Comparison of ENCODE assay signal across 8 cellular contexts in the genomic region with DNA sequence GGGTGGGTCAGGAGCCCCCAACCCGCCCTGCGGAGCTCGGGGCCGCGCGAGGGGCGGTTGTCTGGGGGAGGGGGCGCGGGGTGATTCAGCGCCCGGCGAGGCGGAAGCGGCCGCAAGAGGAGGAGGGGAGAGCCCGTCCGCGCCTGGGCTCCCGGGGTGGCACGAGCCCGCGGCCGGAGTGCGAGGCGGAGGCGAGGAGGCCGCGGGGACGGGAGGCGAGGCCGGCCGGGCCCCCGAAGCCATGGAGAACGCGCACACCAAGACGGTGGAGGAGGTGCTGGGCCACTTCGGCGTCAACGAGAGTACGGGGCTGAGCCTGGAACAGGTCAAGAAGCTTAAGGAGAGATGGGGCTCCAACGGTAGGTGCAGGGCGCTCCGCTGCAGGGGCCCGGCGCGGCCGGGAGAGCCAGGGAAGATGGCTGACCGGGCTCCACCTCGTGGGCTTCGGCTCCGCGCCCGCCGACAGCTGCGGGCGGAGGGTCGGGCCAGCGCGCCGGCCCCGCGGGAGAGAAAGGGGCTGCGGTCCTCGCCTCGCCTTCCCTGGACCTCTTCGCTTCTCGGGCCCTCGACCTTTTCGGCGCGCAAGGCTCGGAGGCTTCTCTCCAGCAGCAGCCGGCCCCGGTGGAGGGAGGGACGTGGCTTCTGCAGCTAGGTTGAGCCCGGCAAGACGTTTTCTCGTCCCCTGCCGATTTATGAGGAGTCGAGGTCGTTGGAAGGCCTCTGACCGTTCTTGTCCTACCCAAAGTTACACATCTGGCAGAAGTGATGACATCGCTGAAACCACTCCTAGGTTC. TPM values are rescaled to one million over a fixed set of nuclear protein-coding genes. Genes with fewer than 3 reads are reported as not detected.
DNase-seq lines count a peak whose midpoint lies in the region; ATAC-seq, FAIRE-seq and TF ChIP-seq lines count a peak whose summit lies in the region.

No MANE protein-coding gene starts in this region.

- H3K4me3 ChIP-seq in HUES6 (ENCODE audit: low read depth, low read length) (peak overlapping the region; percentile 96), astrocyte (ENCODE audit: insufficient read depth, low read depth, low read length) (peak overlapping the region; percentile 87), iPS DF 6.9 (ENCODE audit: low read length) (peak overlapping the region; percentile 77), skeletal muscle satellite cell (ENCODE audit: low read length) (peak overlapping the region; percentile 83)

- peaks cover 52% of the 10 kb centered on the region for H4K20me1 ChIP-seq in astrocyte (ENCODE audit: insufficient read depth, low read length)

- peak overlapping the region; percentile 92 for H3K27ac ChIP-seq in HUES6 (ENCODE audit: low read depth, low read length)
- H3K27ac ChIP-seq in astrocyte (ENCODE audit: low read depth, low read length): peak overlapping the region; percentile 88
- no peak overlapping the region for H3K27ac ChIP-seq in iPS DF 6.9 (ENCODE audit: low read length)

- peak; percentile 37 for ATAC-seq in GM21423 (IDR thresholded peaks at IDR 0.05; ENCODE audit: unreplicated experiment)

- H3K4me2 ChIP-seq in astrocyte (ENCODE audit: low read length) (peak overlapping the region; percentile 91), skeletal muscle satellite cell (ENCODE audit: low read length) (peak overlapping the region; percentile 97)

- H3K9me3 Mint-ChIP-seq in astrocyte (ENCODE audit: unreplicated experiment): peaks cover 1% of the 10 kb centered on the region

- H2AFZ ChIP-seq in astrocyte (ENCODE audit: low read depth, low read length): peak overlapping the region; percentile 7

- peaks cover 6% of the 10 kb centered on the region for H3K36me3 Mint-ChIP-seq in astrocyte (ENCODE audit: low read depth, unreplicated experiment)

- peaks cover 54% of the 10 kb centered on the region for H3K79me2 ChIP-seq in astrocyte (ENCODE audit: insufficient read depth, low read length)

- peaks cover 29% of the 10 kb centered on the region for H3K4me1 Mint-ChIP-seq in astrocyte (ENCODE audit: low read depth, unreplicated experiment)

- 0 out of 2 replicates have a peak, but pooled peaks cover 5% of the 10 kb centered on the region for H3K27me3 ChIP-seq in HUES6 (ENCODE audit: control insufficient read depth, insufficient read depth, low read length)
- H3K27me3 ChIP-seq in astrocyte (ENCODE audit: insufficient read depth, low read length): no peaks in the 10 kb centered on the region
- H3K27me3 ChIP-seq in iPS DF 6.9 (ENCODE audit: control insufficient read depth, insufficient read depth, low read length): no peaks in the 10 kb centered on the region
- no peaks in the 10 kb centered on the region for H3K27me3 ChIP-seq in skeletal muscle satellite cell (ENCODE audit: control insufficient read depth, insufficient read depth, low read length)

- peaks cover 42% of the 10 kb centered on the region for H3K36me3 ChIP-seq in HUES6 (ENCODE audit: control insufficient read depth, insufficient read depth, low read length)
- peaks cover 19% of the 10 kb centered on the region for H3K36me3 ChIP-seq in astrocyte (ENCODE audit: insufficient read depth, low read length)
- H3K36me3 ChIP-seq in iPS DF 6.9 (ENCODE audit: control insufficient read depth, insufficient read depth, low read length): no peaks in the 10 kb centered on the region
- H3K36me3 ChIP-seq in skeletal muscle satellite cell (ENCODE audit: insufficient read depth, low read length): peaks cover 35% of the 10 kb centered on the region

- H3K9me3 ChIP-seq in HUES6 (ENCODE audit: control insufficient read depth, insufficient read depth, low read depth, low read length) (no peaks in the 10 kb centered on the region), astrocyte (ENCODE audit: insufficient read depth, low read depth, low read length) (no peaks in the 10 kb centered on the region), iPS DF 6.9 (ENCODE audit: control insufficient read depth, insufficient read depth, low read length) (no peaks in the 10 kb centered on the region), skeletal muscle satellite cell (replicated peaks; ENCODE audit: low read length) (no peaks in the 10 kb centered on the region)

- no peaks in the 10 kb centered on the region for H3K27me3 Mint-ChIP-seq in astrocyte (ENCODE audit: low read depth, unreplicated experiment)

- DNase-seq in ELF-1 (ENCODE audit: low read depth, low spot score): peak; percentile 61
- DNase-seq in T-helper 2 cell: peak; percentile 8 to 61 (median 11)
- no peak for DNase-seq in astrocyte (ENCODE audit: low read depth)
- no peak for DNase-seq in iPS DF 6.9 (ENCODE audit: low read depth, low spot score)
- no peak for DNase-seq in D721Med (ENCODE audit: insufficient read length, low spot score)

- TF ChIP-seq CTCF in astrocyte (IDR thresholded peaks at IDR 0.05; ENCODE audit: insufficient read depth, low read depth, low read length) (no peak), D721Med (IDR thresholded peaks at IDR 0.05; ENCODE audit: insufficient read depth, missing control alignments) (no peak)

- peak overlapping the region; percentile 91 for H3K4me3 Mint-ChIP-seq in astrocyte (ENCODE audit: unreplicated experiment)

- WGBS in iPS DF 6.9 (ENCODE audit: insufficient coverage, insufficient read length): no CpG with 5 or more reads among the region's 83 CpGs

- H3K9ac ChIP-seq in HUES6 (ENCODE audit: low read length): peak overlapping the region; percentile 99
- peak overlapping the region; percentile 93 for H3K9ac ChIP-seq in astrocyte (ENCODE audit: low read length)
- peak overlapping the region; percentile 95 for H3K9ac ChIP-seq in skeletal muscle satellite cell (ENCODE audit: low read depth, low read length)

- FAIRE-seq in astrocyte (lab: Jason Lieb, UNC) (no peak), D721Med (lab: Jason Lieb, UNC) (no peak)

- peak overlapping the region; percentile 87 for H3K27ac Mint-ChIP-seq in astrocyte (ENCODE audit: unreplicated experiment)

- H3K4me1 ChIP-seq in HUES6 (ENCODE audit: control insufficient read depth, insufficient read depth, low read length): peaks cover 22% of the 10 kb centered on the region
- H3K4me1 ChIP-seq in astrocyte (ENCODE audit: insufficient read depth, low read length): peaks cover 22% of the 10 kb centered on the region
- H3K4me1 ChIP-seq in iPS DF 6.9 (ENCODE audit: control insufficient read depth, insufficient read depth, low read length): peaks cover 4% of the 10 kb centered on the region; the same call in 1 of the 2 replicates
- peaks cover 42% of the 10 kb centered on the region for H3K4me1 ChIP-seq in skeletal muscle satellite cell (ENCODE audit: control insufficient read depth, insufficient read depth, low read length)

RNA-seq across cellular contexts. Expression of gene ATP2A2, which starts 0.7 kb away (rescaled TPM):
- total RNA-seq in astrocyte: 262 TPM in 2 replicates
- total RNA-seq in skeletal muscle satellite cell (2012; rRNA removed): 110 and 141 TPM in 2 replicates

Comparison
In these comparisons a context has a peak if more than half of its experiments do, and no peak if none do; other contexts are left out.
1. DNase-seq: peak in ELF-1 (single experiment) and T-helper 2 cell (5 of 5); none in astrocyte (single experiment), iPS DF 6.9 (single experiment) and D721Med (single experiment).
2. Peak in every context shown above with its lines, with median percentiles within 50 percentile points of each other: H3K4me3 ChIP-seq and H3K9ac ChIP-seq.